In the genomic region with DNA sequence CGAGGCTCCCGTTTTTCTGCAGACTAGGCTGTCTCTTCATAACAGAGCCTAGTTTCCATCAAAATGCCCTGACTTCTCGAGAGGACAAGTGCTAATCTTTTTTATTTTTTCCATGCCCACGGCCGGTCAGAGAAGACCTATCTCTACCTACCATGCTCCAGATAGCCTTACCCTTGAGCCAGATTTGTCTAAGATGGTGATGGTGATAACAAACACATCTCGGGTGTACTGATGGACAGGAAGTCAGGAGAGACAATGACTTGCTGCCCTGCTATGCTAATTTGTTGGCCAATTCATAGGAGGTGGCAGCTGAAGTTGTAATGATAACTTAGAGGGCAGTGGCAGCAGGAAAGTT, we compare ENCODE assay signal across 10 cellular contexts. TPM values are rescaled to one million over a fixed set of nuclear protein-coding genes. Genes with fewer than 3 reads are reported as not detected.
DNase-seq lines count a peak whose midpoint lies in the region; ATAC-seq and FAIRE-seq lines count a peak whose summit lies in the region.
"Had no signal": no experiment of that assay in that cellular context is flagged by ENCODE, and none has a peak within 500 bp of the region (broad histone marks: within the 10 kb centered on the region; RNA-seq: fewer than 3 reads in every experiment).

No MANE protein-coding gene starts in this region.

- peak overlapping the region in 1 of 2 donors; percentile 62 for H3K27ac ChIP-seq in small intestine (ENCODE audit: low read depth in 1 of 2, low read length in 1 of 2)
- H3K27ac ChIP-seq: upper lobe of left lung had no signal

- H3K4me1 Mint-ChIP-seq in effector memory CD8-positive, alpha-beta T cell (ENCODE audit: low read depth in 2 of 2), result peaks cover 19 to 23% of the 10 kb centered on the region in 2 donors

- H3K9me3 ChIP-seq in small intestine (ENCODE audit: control insufficient read depth, low read depth), result no peaks in the 10 kb centered on the region
- H3K9me3 ChIP-seq: upper lobe of left lung had no signal

- DNase-seq in HTR-8/SVneo (ENCODE audit: insufficient read length, low spot score) (no peak), left ventricle myocardium superior (no peak), small intestine (no peak), NCI-H1105 (lab: John Stamatoyannopoulos, UW) (no peak)
- no peak for DNase-seq in effector memory CD8-positive, alpha-beta T cell
- no peak for DNase-seq in activated CD8-positive, alpha-beta memory T cell treated with anti-CD3 and anti-CD28 coated beads, Interleukin-2, amount 50 U/mL, for 4 hours
- DNase-seq: NCI-H226, upper lobe of left lung had no signal

- H3K4me3 Mint-ChIP-seq in effector memory CD8-positive, alpha-beta T cell, result peak overlapping the region; percentile 34 to 50

- no peak overlapping the region for H3K4me3 ChIP-seq in small intestine (ENCODE audit: low read depth in 1 of 2, low read length in 2 of 2)
- H3K4me3 ChIP-seq: upper lobe of left lung had no signal

- H3K36me3 Mint-ChIP-seq in effector memory CD8-positive, alpha-beta T cell (ENCODE audit: insufficient read depth), result peaks cover 59% of the 10 kb centered on the region

- no peaks in the 10 kb centered on the region for H3K36me3 ChIP-seq in small intestine (ENCODE audit: control insufficient read depth in 2 of 2, insufficient read depth in 2 of 2, low read length in 2 of 2)

- intact Hi-C loops in left ventricle myocardium superior (cut with micrococcal nuclease), result no loop called here

- peak overlapping the region; percentile 91 to 97 for H3K27ac Mint-ChIP-seq in effector memory CD8-positive, alpha-beta T cell

- WGBS in small intestine, 3 donors, result 63 to 74% (median 74%) methylated on average over 6 of the region's 6 CpGs

- no peaks in the 10 kb centered on the region for H3K27me3 Mint-ChIP-seq in effector memory CD8-positive, alpha-beta T cell

- H3K9me3 Mint-ChIP-seq in effector memory CD8-positive, alpha-beta T cell, result no peaks in the 10 kb centered on the region

- FAIRE-seq in HTR-8/SVneo (lab: Jason Lieb, UNC), result peak; percentile 54
- no peak for FAIRE-seq in small intestine (lab: Jason Lieb, UNC)

- no peaks in the 10 kb centered on the region for H3K4me1 ChIP-seq in small intestine (ENCODE audit: control insufficient read depth in 2 of 2, insufficient read depth in 1 of 2, low read depth in 1 of 2, low read length in 1 of 2)
- H3K4me1 ChIP-seq: upper lobe of left lung had no signal

- no peaks in the 10 kb centered on the region for H3K27me3 ChIP-seq in small intestine (ENCODE audit: control insufficient read depth in 2 of 2, insufficient read depth in 2 of 2, low read length in 2 of 2)
- H3K27me3 ChIP-seq: upper lobe of left lung had no signal

- ATAC-seq in GM18511 (IDR thresholded peaks at IDR 0.05; ENCODE audit: unreplicated experiment), result peak; percentile 25
- peak; percentile 9 for ATAC-seq in GM21367 (IDR thresholded peaks at IDR 0.05; ENCODE audit: unreplicated experiment)
- peak; percentile 6 for ATAC-seq in effector memory CD8-positive, alpha-beta T cell (replicated peaks)
- no peak for ATAC-seq in left ventricle myocardium superior

RNA-seq across cellular contexts. Expression of a gene that starts 42.2 kb away (rescaled TPM):
- total RNA-seq in left ventricle myocardium superior, result 5.2 TPM
- polyA plus RNA-seq in small intestine, result 1 to 10 TPM; 2.9 to 4.9 (median 3.2) TPM

RNA-seq across cellular contexts. Expression of a gene that starts 44.6 kb away (rescaled TPM):
- total RNA-seq in left ventricle myocardium superior, result 7.6 TPM
- polyA plus RNA-seq in small intestine, result 1 to 10 TPM; 3.6 to 8.4 (median 5.4) TPM
